1 cellular context compared by ENCODE assay signal in genomic region chr2:68157002-68157401, GRCh38.
TF ChIP-seq lines count a peak whose summit lies in the region.

No MANE protein-coding gene starts in this region.

TF ChIP-seq in HepG2, 621 proteins besides CTCF, POLR2A, EP300 and RAD21 (continued from another document and continues in another):
- 0 out of 2 replicates have a peak, but pooled peaks have one; percentile 58 for TF ChIP-seq ZNF512B (CRISPR knock-in tag; IDR thresholded peaks at IDR 0.05; ENCODE audit: borderline replicate concordance)
- no peak for TF ChIP-seq ZNF280B (CRISPR knock-in tag; IDR thresholded peaks at IDR 0.05; ENCODE audit: borderline replicate concordance)
- peak; percentile 18; the same call in 1 of the 2 replicates for TF ChIP-seq ARHGAP35 (CRISPR knock-in tag; IDR thresholded peaks at IDR 0.05; ENCODE audit: borderline replicate concordance)
- TF ChIP-seq ZNF713 (CRISPR knock-in tag; IDR thresholded peaks at IDR 0.05): 0 out of 2 replicates have a peak, but pooled peaks have one; percentile 18
- 0 out of 2 replicates have a peak, but pooled peaks have one; percentile 14 for TF ChIP-seq TERF1 (CRISPR knock-in tag; IDR thresholded peaks at IDR 0.05)
- TF ChIP-seq RNF219 (CRISPR knock-in tag; IDR thresholded peaks at IDR 0.05): no peak
- TF ChIP-seq ZNF619 (CRISPR knock-in tag; IDR thresholded peaks at IDR 0.05): 0 out of 2 replicates have a peak, but pooled peaks have one; percentile 51
- TF ChIP-seq POLR2AphosphoS5 (IDR thresholded peaks at IDR 0.05; ENCODE audit: low read depth, low read length): no peak
- TF ChIP-seq NFE2 (CRISPR knock-in tag; IDR thresholded peaks at IDR 0.05): no peak
- TF ChIP-seq ZNF256 (CRISPR knock-in tag; conservative IDR thresholded peaks at IDR 0.05): no peak
- no peak for TF ChIP-seq MAFF (IDR thresholded peaks at IDR 0.05; ENCODE audit: low read depth, low read length)
- no peak for TF ChIP-seq MXI1 (IDR thresholded peaks at IDR 0.05; ENCODE audit: borderline replicate concordance, low read depth, low read length)
- 0 out of 2 replicates have a peak, but pooled peaks have one; percentile 88 for TF ChIP-seq ZBTB39 (CRISPR knock-in tag; IDR thresholded peaks at IDR 0.05)
- TF ChIP-seq ZBTB21 (CRISPR knock-in tag; IDR thresholded peaks at IDR 0.05): no peak
- TF ChIP-seq ZNF749 (CRISPR knock-in tag; IDR thresholded peaks at IDR 0.05; ENCODE audit: borderline replicate concordance): no peak
- no peak for TF ChIP-seq ZBTB43 (CRISPR knock-in tag; conservative IDR thresholded peaks at IDR 0.05)
- TF ChIP-seq FIP1L1 (IDR thresholded peaks at IDR 0.05; ENCODE audit: borderline replicate concordance, insufficient read depth, low read depth, low read length): 0 out of 2 replicates have a peak, but pooled peaks have one; percentile 1
- TF ChIP-seq ZNF652 (CRISPR knock-in tag; IDR thresholded peaks at IDR 0.05; ENCODE audit: borderline replicate concordance, low read depth): no peak
- no peak for TF ChIP-seq ZNF160 (CRISPR knock-in tag; IDR thresholded peaks at IDR 0.05)
- TF ChIP-seq ZNF30 (CRISPR knock-in tag; IDR thresholded peaks at IDR 0.05): peak; percentile 52; the same call in 1 of the 2 replicates
- TF ChIP-seq ZNF281 (CRISPR knock-in tag; IDR thresholded peaks at IDR 0.05; ENCODE audit: borderline replicate concordance): no peak
- no peak for TF ChIP-seq ZNF567 (CRISPR knock-in tag; IDR thresholded peaks at IDR 0.05; ENCODE audit: borderline replicate concordance)
- peak; percentile 42; the same call in 1 of the 2 replicates for TF ChIP-seq ZSCAN20 (CRISPR knock-in tag; IDR thresholded peaks at IDR 0.05; ENCODE audit: borderline replicate concordance)
- peak; percentile 37 for TF ChIP-seq AGO2 (optimal IDR thresholded peaks at IDR 0.05; ENCODE audit: low read depth, low read length)
- TF ChIP-seq CBX2 (IDR thresholded peaks at IDR 0.05; ENCODE audit: low read depth, low read length): no peak
- no peak for TF ChIP-seq CBX2 (CRISPR knock-in tag; IDR thresholded peaks at IDR 0.05; ENCODE audit: low read depth)
- 0 out of 2 replicates have a peak, but pooled peaks have one; percentile 64 for TF ChIP-seq ZNF816 (CRISPR knock-in tag; IDR thresholded peaks at IDR 0.05; ENCODE audit: borderline replicate concordance)
- TF ChIP-seq ZNF777 (CRISPR knock-in tag; IDR thresholded peaks at IDR 0.05): no peak
- no peak for TF ChIP-seq ZFYVE20 (CRISPR knock-in tag; IDR thresholded peaks at IDR 0.05; ENCODE audit: borderline replicate concordance, low read depth)
- no peak for TF ChIP-seq ZNF580 (CRISPR knock-in tag; IDR thresholded peaks at IDR 0.05; ENCODE audit: borderline replicate concordance, low read depth)
- TF ChIP-seq HHEX (CRISPR knock-in tag; IDR thresholded peaks at IDR 0.05): no peak
- TF ChIP-seq HDAC6 (IDR thresholded peaks at IDR 0.05; ENCODE audit: low read depth, low read length): no peak
- TF ChIP-seq TRAFD1 (CRISPR knock-in tag; IDR thresholded peaks at IDR 0.05; ENCODE audit: borderline replicate concordance): no peak
- no peak for TF ChIP-seq ZNF34 (CRISPR knock-in tag; IDR thresholded peaks at IDR 0.05; ENCODE audit: borderline replicate concordance)
- 0 out of 2 replicates have a peak, but pooled peaks have one; percentile 13 for TF ChIP-seq ZNF670 (CRISPR knock-in tag; IDR thresholded peaks at IDR 0.05; ENCODE audit: borderline replicate concordance)
- no peak for TF ChIP-seq MNT (IDR thresholded peaks at IDR 0.05)
- 0 out of 2 replicates have a peak, but pooled peaks have one; percentile 60 for TF ChIP-seq FOXO4 (CRISPR knock-in tag; conservative IDR thresholded peaks at IDR 0.05)
- TF ChIP-seq ZNF570 (CRISPR knock-in tag; IDR thresholded peaks at IDR 0.05; ENCODE audit: borderline replicate concordance): no peak
- no peak for TF ChIP-seq ZNF747 (CRISPR knock-in tag; IDR thresholded peaks at IDR 0.05; ENCODE audit: borderline replicate concordance)
- no peak for TF ChIP-seq SAFB2 (CRISPR knock-in tag; IDR thresholded peaks at IDR 0.05; ENCODE audit: borderline replicate concordance, low read depth)
